7 cellular contexts compared by ENCODE assay signal in the genomic region with DNA sequence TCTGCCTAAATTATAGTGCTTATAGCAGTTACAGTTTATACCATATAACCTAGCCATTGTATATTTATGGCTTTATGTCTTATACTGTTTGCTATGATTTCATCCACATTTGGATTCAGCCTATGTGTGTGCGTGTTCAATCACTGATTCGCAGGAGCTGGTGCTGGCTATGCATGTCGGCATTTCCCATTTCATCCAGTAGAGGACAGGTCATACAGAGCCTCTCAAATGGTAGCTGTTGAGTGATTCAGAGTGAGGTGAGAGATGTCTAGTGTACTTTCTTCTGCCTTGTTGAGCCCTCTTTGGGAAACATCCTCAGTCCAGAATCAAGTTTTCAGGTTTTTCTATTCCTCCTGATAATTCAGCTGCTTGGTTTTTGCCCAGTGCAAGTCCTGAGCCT.
DNase-seq lines count a peak whose midpoint lies in the region; ATAC-seq, FAIRE-seq and TF ChIP-seq lines count a peak whose summit lies in the region.

No MANE protein-coding gene starts in this region.

- no peak overlapping the region for H3K4me3 Mint-ChIP-seq in H9

- H4K20me1 ChIP-seq in H9 (ENCODE audit: control insufficient read depth, insufficient read depth, insufficient read length): no peaks in the 10 kb centered on the region

- ATAC-seq in GM21447 (IDR thresholded peaks at IDR 0.05; ENCODE audit: unreplicated experiment): no peak

- FAIRE-seq in small intestine (lab: Jason Lieb, UNC): no peak

- H3T11ph ChIP-seq in H9 (ENCODE audit: low read length): no peak overlapping the region

- H3K4ac ChIP-seq in H9 (ENCODE audit: low read depth, low read length): no peak overlapping the region

- H3K27ac ChIP-seq in H9 (ENCODE audit: insufficient read length, low read depth, low read length): no peak overlapping the region
- no peak overlapping the region for H3K27ac ChIP-seq in small intestine (ENCODE audit: low read depth in 1 of 2, low read length in 1 of 2)

- H3K4me1 Mint-ChIP-seq in H9: peaks cover 4 to 6% of the 10 kb centered on the region in 2 experiments; a peak in 3 of 4 replicates

- no peak overlapping the region for H2BK20ac ChIP-seq in H9 (ENCODE audit: low read depth, low read length, poor library complexity, severe bottlenecking)

- no peaks in the 10 kb centered on the region for H3K79me1 ChIP-seq in H9 (ENCODE audit: insufficient read depth, low read depth, low read length, poor library complexity, severe bottlenecking)

- H3K9ac ChIP-seq in H9 (ENCODE audit: extremely low read depth, insufficient read length, low read length): no peak overlapping the region

- H3K27me3 ChIP-seq in H9 (ENCODE audit: insufficient read depth, low read length) (no peaks in the 10 kb centered on the region), small intestine (ENCODE audit: control insufficient read depth in 2 of 2, insufficient read depth in 2 of 2, low read length in 2 of 2) (no peaks in the 10 kb centered on the region)

- H3K4me3 ChIP-seq in small intestine (ENCODE audit: low read depth in 1 of 2, low read length in 2 of 2): no peak overlapping the region

- no peak for DNase-seq in H9
- DNase-seq in SHP77 treated with DMSO at 0.1 percent for 48 hours (lab: John Stamatoyannopoulos, UW): peak; percentile 4
- DNase-seq in fibroblast of the conjunctiva (ENCODE audit: low read depth): peak; percentile 12
- peak; percentile 18 for DNase-seq in small intestine
- DNase-seq in SKM-1 (lab: John Stamatoyannopoulos, UW; ENCODE audit: unreplicated experiment): no peak
- DNase-seq in NCI-H2196 treated with DMSO at 0.1 percent for 48 hours (lab: John Stamatoyannopoulos, UW; ENCODE audit: unreplicated experiment): no peak

- no peak overlapping the region for H4K91ac ChIP-seq in H9 (ENCODE audit: insufficient read length, low read depth, low read length)

- H2BK15ac ChIP-seq in H9 (ENCODE audit: low read depth, low read length): no peak overlapping the region

- H2BK12ac ChIP-seq in H9 (ENCODE audit: insufficient read length, low read depth, low read length): no peak overlapping the region

- no peak overlapping the region for H2AK5ac ChIP-seq in H9 (ENCODE audit: insufficient read length, low read length)

- H3K4me1 ChIP-seq in H9 (ENCODE audit: insufficient read depth, low read length) (no peaks in the 10 kb centered on the region), small intestine (ENCODE audit: control insufficient read depth in 2 of 2, insufficient read depth in 1 of 2, low read depth in 1 of 2, low read length in 1 of 2) (no peaks in the 10 kb centered on the region)

- no peak overlapping the region for H3K14ac ChIP-seq in H9 (ENCODE audit: insufficient read depth, low read length)

- no peak overlapping the region for H3K23ac ChIP-seq in H9 (ENCODE audit: insufficient read length, low read depth, low read length)

- no peak overlapping the region for H2BK5ac ChIP-seq in H9 (ENCODE audit: insufficient read length, low read length)

- H3K9me3 ChIP-seq in H9 (ENCODE audit: control insufficient read depth, low read depth, low read length) (no peaks in the 10 kb centered on the region), small intestine (ENCODE audit: control insufficient read depth, low read depth) (no peaks in the 10 kb centered on the region)

- no peak overlapping the region for H4K5ac ChIP-seq in H9 (ENCODE audit: insufficient read length, low read depth, low read length)

- no peak overlapping the region for H3K27ac Mint-ChIP-seq in H9

- H3K9me3 Mint-ChIP-seq in H9: no peaks in the 10 kb centered on the region

- H2AFZ ChIP-seq in H9 (ENCODE audit: low read length): no peak overlapping the region

- no CpG with 5 or more reads among the region's 3 CpGs for WGBS in H9 (ENCODE audit: extremely low coverage, insufficient read length, low lambda C conversion rate)
- 67 to 78% (median 72%) methylated on average over 3 of the region's 3 CpGs for WGBS in small intestine, 3 donors

- H3K18ac ChIP-seq in H9 (ENCODE audit: insufficient read length, low read depth, low read length): no peak overlapping the region

- H3K23me2 ChIP-seq in H9 (ENCODE audit: insufficient read length, low read depth, low read length, poor library complexity, severe bottlenecking): no peaks in the 10 kb centered on the region

- H3K27me3 Mint-ChIP-seq in H9 (ENCODE audit: low read depth): no peaks in the 10 kb centered on the region; the same call in 1 of the 2 replicates

- H3K36me3 ChIP-seq in small intestine (ENCODE audit: control insufficient read depth in 2 of 2, insufficient read depth in 2 of 2, low read length in 2 of 2): no peaks in the 10 kb centered on the region

- H3K4me2 ChIP-seq in H9 (ENCODE audit: insufficient read depth, insufficient read length, low read length): no peak overlapping the region

- H3K36me3 Mint-ChIP-seq in H9 (ENCODE audit: insufficient read depth in 1 of 3, low read depth in 3 of 3): no peaks in the 10 kb centered on the region

- no peak overlapping the region for H3K56ac ChIP-seq in H9 (ENCODE audit: insufficient read length, low read depth, low read length)

- H3K79me2 ChIP-seq in H9 (ENCODE audit: insufficient read depth, low read length): no peaks in the 10 kb centered on the region

- H4K8ac ChIP-seq in H9 (replicated peaks; ENCODE audit: insufficient read length, low read depth, low read length): no peak overlapping the region

- TF ChIP-seq CTCF in H9 (conservative IDR thresholded peaks at IDR 0.05): peak; percentile 65

- no peak overlapping the region for H2BK120ac ChIP-seq in H9 (ENCODE audit: low read depth, low read length, poor library complexity, severe bottlenecking)

Comparison
In these comparisons a context has a peak if more than half of its experiments do, and no peak if none do; other contexts are left out.
1. DNase-seq: peak in SHP77 treated with DMSO at 0.1 percent for 48 hours (single experiment), fibroblast of the conjunctiva (single experiment) and small intestine (single experiment); none in H9 (single experiment), SKM-1 (single experiment) and NCI-H2196 treated with DMSO at 0.1 percent for 48 hours (single experiment).